ENCODE assay signal across 1 cellular context in the genomic region with DNA sequence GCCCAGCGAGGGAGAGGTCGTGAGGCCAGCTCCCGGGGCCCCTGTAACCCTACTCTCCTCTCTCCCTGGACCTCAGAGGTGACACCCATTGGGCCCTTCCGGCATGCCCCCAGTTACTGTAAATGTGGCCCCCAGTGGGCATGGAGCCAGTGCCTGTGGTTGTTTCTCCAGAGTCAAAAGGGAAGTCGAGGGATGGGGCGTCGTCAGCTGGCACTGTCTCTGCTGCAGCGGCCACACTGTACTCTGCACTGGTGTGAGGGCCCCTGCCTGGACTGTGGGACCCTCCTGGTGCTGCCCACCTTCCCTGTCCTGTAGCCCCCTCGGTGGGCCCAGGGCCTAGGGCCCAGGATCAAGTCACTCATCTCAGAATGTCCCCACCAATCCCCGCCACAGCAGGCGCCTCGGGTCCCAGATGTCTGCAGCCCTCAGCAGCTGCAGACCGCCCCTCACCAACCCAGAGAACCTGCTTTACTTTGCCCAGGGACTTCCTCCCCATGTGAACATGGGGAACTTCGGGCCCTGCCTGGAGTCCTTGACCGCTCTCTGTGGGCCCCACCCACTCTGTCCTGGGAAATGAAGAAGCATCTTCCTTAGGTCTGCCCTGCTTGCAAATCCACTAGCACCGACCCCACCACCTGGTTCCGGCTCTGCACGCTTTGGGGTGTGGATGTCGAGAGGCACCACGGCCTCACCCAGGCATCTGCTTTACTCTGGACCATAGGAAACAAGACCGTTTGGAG.
TF ChIP-seq lines count a peak whose summit lies in the region.

No MANE protein-coding gene starts in this region.

TF ChIP-seq in HepG2, 621 proteins besides CTCF, POLR2A, EP300 and RAD21 (continued from another document):
- TF ChIP-seq, protein P1, sequence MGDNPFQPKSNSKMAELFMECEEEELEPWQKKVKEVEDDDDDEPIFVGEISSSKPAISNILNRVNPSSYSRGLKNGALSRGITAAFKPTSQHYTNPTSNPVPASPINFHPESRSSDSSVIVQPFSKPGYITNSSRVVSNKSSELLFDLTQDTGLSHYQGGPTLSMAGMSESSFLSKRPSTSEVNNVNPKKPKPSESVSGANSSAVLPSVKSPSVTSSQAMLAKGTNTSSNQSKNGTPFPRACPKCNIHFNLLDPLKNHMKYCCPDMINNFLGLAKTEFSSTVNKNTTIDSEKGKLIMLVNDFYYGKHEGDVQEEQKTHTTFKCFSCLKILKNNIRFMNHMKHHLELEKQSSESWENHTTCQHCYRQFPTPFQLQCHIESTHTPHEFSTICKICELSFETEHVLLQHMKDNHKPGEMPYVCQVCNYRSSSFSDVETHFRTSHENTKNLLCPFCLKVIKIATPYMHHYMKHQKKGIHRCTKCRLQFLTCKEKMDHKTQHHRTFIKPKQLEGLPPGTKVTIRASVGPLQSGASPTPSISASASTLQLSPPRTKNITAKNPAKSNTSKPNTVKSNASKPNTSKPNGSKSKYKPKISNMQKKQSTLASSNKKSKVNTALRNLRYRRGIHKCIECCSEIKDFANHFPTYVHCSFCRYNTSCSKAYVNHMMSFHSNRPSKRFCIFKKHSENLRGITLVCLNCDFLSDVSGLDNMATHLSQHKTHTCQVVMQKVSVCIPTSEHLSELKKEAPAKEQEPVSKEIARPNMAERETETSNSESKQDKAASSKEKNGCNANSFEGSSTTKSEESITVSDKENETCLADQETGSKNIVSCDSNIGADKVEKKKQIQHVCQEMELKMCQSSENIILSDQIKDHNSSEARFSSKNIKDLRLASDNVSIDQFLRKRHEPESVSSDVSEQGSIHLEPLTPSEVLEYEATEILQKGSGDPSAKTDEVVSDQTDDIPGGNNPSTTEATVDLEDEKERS (CRISPR knock-in tag; IDR thresholded peaks at IDR 0.05) = no peak
